In genomic region chr2:109030870-109031480, GRCh38 we compare ENCODE assay signal across 8 cellular contexts.
DNase-seq lines count a peak whose midpoint lies in the region; TF ChIP-seq lines count a peak whose summit lies in the region.

No MANE protein-coding gene starts in this region.

- H3K4me2 ChIP-seq in MM.1S (ENCODE audit: low read depth, low read length) = peak overlapping the region; percentile 61

- no peaks in the 10 kb centered on the region for H3F3A ChIP-seq in MM.1S (ENCODE audit: insufficient read depth, low read length)

- H3K36me3 ChIP-seq in MM.1S (replicated peaks; ENCODE audit: insufficient read depth, low read length) = no peaks in the 10 kb centered on the region
- no peaks in the 10 kb centered on the region for H3K36me3 ChIP-seq in neuron (ENCODE audit: insufficient read depth, low read length)

- H4K20me1 ChIP-seq in MM.1S (ENCODE audit: insufficient read depth, low read length) = no peaks in the 10 kb centered on the region

- H3K4me3 ChIP-seq in MM.1S (ENCODE audit: low read length) (peak overlapping the region; percentile 51), coronary artery (peak overlapping the region; percentile 65), neuron (ENCODE audit: low read length) (no peak overlapping the region)

- TF ChIP-seq CTCF in C4-2B (conservative IDR thresholded peaks at IDR 0.05) (no peak), MM.1S (IDR thresholded peaks at IDR 0.05; ENCODE audit: low read length) (no peak), coronary artery (IDR thresholded peaks at IDR 0.05) (no peak), GM10266 (IDR thresholded peaks at IDR 0.05; ENCODE audit: control insufficient read depth, insufficient read depth, low read depth, missing control alignments) (no peak)

- no peaks in the 10 kb centered on the region for H3K9me3 ChIP-seq in MM.1S (replicated peaks; ENCODE audit: insufficient read depth, low read length)
- H3K9me3 ChIP-seq in neuron (ENCODE audit: low read length) = no peaks in the 10 kb centered on the region

- H3K27me3 ChIP-seq in MM.1S (replicated peaks; ENCODE audit: insufficient read depth, low read length) (no peaks in the 10 kb centered on the region), neuron (ENCODE audit: insufficient read depth, low read length) (peaks cover 45% of the 10 kb centered on the region)

- H3K9ac ChIP-seq in MM.1S (ENCODE audit: low read length) = no peak overlapping the region; the same call in 1 of the 2 replicates

- DNase-seq in MM.1S (no peak), coronary artery (ENCODE audit: low spot score) (no peak), GM10266 (ENCODE audit: extremely low spot score) (no peak), C1 segment of cervical spinal cord (lab: John Stamatoyannopoulos, UW) (no peak), NCI-H345 treated with DMSO at 0.1 percent for 48 hours (lab: John Stamatoyannopoulos, UW; ENCODE audit: unreplicated experiment) (no peak)
- DNase-seq in activated effector memory CD4-positive, alpha-beta T cell treated with Interleukin-2 at 50 U/mL for 16 hours = no peak

- no peaks in the 10 kb centered on the region for H3K4me1 ChIP-seq in MM.1S (ENCODE audit: low read length)
- peaks cover 5% of the 10 kb centered on the region for H3K4me1 ChIP-seq in neuron (ENCODE audit: insufficient read depth, low read length)

- H3K9me2 ChIP-seq in MM.1S (replicated peaks; ENCODE audit: insufficient read depth, low read length) = no peaks in the 10 kb centered on the region

- H3K27ac ChIP-seq in C4-2B (peak overlapping the region; percentile 9; the same call in 1 of the 2 replicates), MM.1S (ENCODE audit: low read length) (no peak overlapping the region), coronary artery (peak overlapping the region in 1 of 2 donors; percentile 35)

- no peaks in the 10 kb centered on the region for H3K79me2 ChIP-seq in MM.1S (ENCODE audit: low read length)

- peak overlapping the region; percentile 40 for H2AFZ ChIP-seq in MM.1S (ENCODE audit: low read length)
- peak overlapping the region; percentile 63 for H2AFZ ChIP-seq in neuron (ENCODE audit: low read depth, low read length)
